Comparison of ENCODE assay signal across 31 cellular contexts in genomic region chrX:106899841-106900240, GRCh38. TPM values are rescaled to one million over a fixed set of nuclear protein-coding genes. Genes with fewer than 3 reads are reported as not detected.
"Had no signal": no experiment of that assay in that cellular context is flagged by ENCODE, and none has a peak within 500 bp of the region (broad histone marks: within the 10 kb centered on the region; RNA-seq: fewer than 3 reads in every experiment).

No MANE protein-coding gene starts in this region.

- H3K27ac ChIP-seq: ascending aorta, SJCRH30, SK-N-MC had no signal

- H3K4me3 ChIP-seq: ascending aorta, cardiac muscle cell, SJCRH30, SK-N-MC had no signal

- H3K4me1 ChIP-seq: ascending aorta had no signal

- H3K9me3 ChIP-seq: ascending aorta, SJCRH30 had no signal

- DNase-seq: activated CD4-positive, alpha-beta T cell treated with anti-CD3 and anti-CD28 coated beads for 36 hours; activated CD4-positive, alpha-beta T cell treated with anti-CD3 and anti-CD28 coated beads, Interleukin-2, amount 10 ng/mL, durations not matched to agents 7 days and 5 days; activated CD4-positive, alpha-beta T cell treated with anti-CD3 and anti-CD28 coated beads, Interleukin-2, amount 50 U/mL, for 48 hours; activated CD8-positive, alpha-beta T cell treated with anti-CD3 and anti-CD28 coated beads, Interleukin-2, amount 10 ng/mL, durations not matched to agents 7 days and 5 days; activated effector memory CD4-positive, alpha-beta T cell treated with Interleukin-2 at 50 U/mL for 16 hours; activated naive CD4-positive, alpha-beta T cell treated with anti-CD3 and anti-CD28 coated beads, Interleukin-2, amount 10 ng/mL, durations not matched to agents 7 days and 5 days; activated naive CD8-positive, alpha-beta T cell treated with anti-CD3 and anti-CD28 coated beads, Interleukin-2, amount 50 U/mL, for 24 hours; activated T-cell treated with anti-CD3 and anti-CD28 coated beads, Interleukin-2, amount 50 U/mL, for 48 hours; Kasumi-1; NCI-H1092 treated with DMSO at 0.1 percent for 48 hours; NCI-H1417; NCI-H146; NCI-H187; NCI-H2029 treated with DMSO at 0.1 percent for 48 hours; NCI-H2107; NCI-H2171; NCI-H446 treated with DMSO at 0.1 percent for 48 hours; NCI-H524; SHP77; T1000 had no signal

- ATAC-seq: activated CD4-positive, alpha-beta T cell treated with anti-CD3 and anti-CD28 coated beads for 36 hours; activated CD4-positive, CD25-positive, alpha-beta regulatory T cell treated with anti-CD3 and anti-CD28 coated beads, Interleukin-2, amount 50 U/mL, for 24 hours; activated CD8-positive, alpha-beta T cell treated with anti-CD3 and anti-CD28 coated beads, Interleukin-2, amount 10 ng/mL, durations not matched to agents 7 days and 5 days; activated naive CD8-positive, alpha-beta T cell treated with anti-CD3 and anti-CD28 coated beads, Interleukin-2, amount 50 U/mL, for 24 hours; Panc1; WTC11 had no signal

- H3K36me3 ChIP-seq: ascending aorta, cardiac muscle cell, SJCRH30 had no signal

- H3K27me3 ChIP-seq: ascending aorta, cardiac muscle cell, SJCRH30 had no signal

RNA-seq across cellular contexts. Expression of gene RIPPLY1, which starts 3.3 kb away (rescaled TPM):
- total RNA-seq: activated CD4-positive, alpha-beta T cell treated with anti-CD3 and anti-CD28 coated beads for 36 hours; activated CD4-positive, alpha-beta T cell treated with anti-CD3 and anti-CD28 coated beads, Interleukin-2, amount 10 ng/mL, durations not matched to agents 7 days and 5 days; activated CD8-positive, alpha-beta T cell treated with anti-CD3 and anti-CD28 coated beads, Interleukin-2, amount 10 ng/mL, durations not matched to agents 7 days and 5 days; ascending aorta; cardiac muscle cell; chondrocyte; RPMI7951; T-helper 1 cell treated with Interleukin-12 subunit alpha and Interleukin-12 subunit beta and Interleukin-4 antibody, amounts not matched to agents 30 ng/mL and 1 ng/mL, for 36 hours; T-helper 2 cell treated with Interferon-gamma antibody and Interleukin-4, amounts not matched to agents 100 ng/mL and 5 ng/mL, for 36 hours; WTC11 had no signal

RNA-seq across cellular contexts. Expression of gene CLDN2, which starts 20.4 kb away (rescaled TPM):
- total RNA-seq: activated CD4-positive, alpha-beta T cell treated with anti-CD3 and anti-CD28 coated beads for 36 hours; activated CD4-positive, alpha-beta T cell treated with anti-CD3 and anti-CD28 coated beads, Interleukin-2, amount 10 ng/mL, durations not matched to agents 7 days and 5 days; activated CD8-positive, alpha-beta T cell treated with anti-CD3 and anti-CD28 coated beads, Interleukin-2, amount 10 ng/mL, durations not matched to agents 7 days and 5 days; RPMI7951; SJCRH30; T-helper 1 cell treated with Interleukin-12 subunit alpha and Interleukin-12 subunit beta and Interleukin-4 antibody, amounts not matched to agents 30 ng/mL and 1 ng/mL, for 36 hours; T-helper 2 cell treated with Interferon-gamma antibody and Interleukin-4, amounts not matched to agents 100 ng/mL and 5 ng/mL, for 36 hours had no signal
